ENCODE assay signal across 14 cellular contexts in genomic region chr20:62354031-62354808, GRCh38. TPM values are rescaled to one million over a fixed set of nuclear protein-coding genes. Genes with fewer than 3 reads are reported as not detected.
DNase-seq lines count a peak whose midpoint lies in the region; ATAC-seq and TF ChIP-seq lines count a peak whose summit lies in the region.
"Had no signal": no experiment of that assay in that cellular context is flagged by ENCODE, and none has a peak within 500 bp of the region (broad histone marks: within the 10 kb centered on the region; RNA-seq: fewer than 3 reads in every experiment).

No MANE protein-coding gene starts in this region.

- TF ChIP-seq EP300 in sigmoid colon (IDR thresholded peaks at IDR 0.05), result no peak

- no peaks in the 10 kb centered on the region for H3K27me3 Mint-ChIP-seq in Caco-2 (ENCODE audit: insufficient read depth, unreplicated experiment)
- no peaks in the 10 kb centered on the region for H3K27me3 Mint-ChIP-seq in activated T-helper 17 cell treated with anti-CD3 and anti-CD28 coated beads, Interleukin-2, amount 50 U/mL, for 72 hours

- TF ChIP-seq CTCF in Caco-2 (IDR thresholded peaks at IDR 0.05; ENCODE audit: insufficient read depth in 1 of 2, low read depth in 1 of 2, low read length in 1 of 2, severe bottlenecking in 1 of 2, unreplicated experiment in 1 of 2) (no peak), Panc1 (IDR thresholded peaks at IDR 0.05) (no peak), right atrium auricular region (IDR thresholded peaks at IDR 0.05) (no peak), sigmoid colon (IDR thresholded peaks at IDR 0.05) (no peak), foreskin fibroblast (IDR thresholded peaks at IDR 0.05; ENCODE audit: low read depth, low read length) (no peak)

- no peak for TF ChIP-seq POLR2A in sigmoid colon (IDR thresholded peaks at IDR 0.05)

- peaks cover 6% of the 10 kb centered on the region for H3K9me3 Mint-ChIP-seq in Caco-2 (ENCODE audit: unreplicated experiment)
- no peaks in the 10 kb centered on the region for H3K9me3 Mint-ChIP-seq in activated T-helper 17 cell treated with anti-CD3 and anti-CD28 coated beads, Interleukin-2, amount 50 U/mL, for 72 hours

- H3K4me3 ChIP-seq in Caco-2 (ENCODE audit: low read depth, low read length), result no peak overlapping the region
- no peak overlapping the region for H3K4me3 ChIP-seq in Panc1 (ENCODE audit: low read depth in 2 of 2, low read length in 2 of 2)
- H3K4me3 ChIP-seq in right atrium auricular region, result no peak overlapping the region
- no peak overlapping the region for H3K4me3 ChIP-seq in sigmoid colon
- H3K4me3 ChIP-seq in foreskin fibroblast (ENCODE audit: low read depth in 1 of 2, low read length in 2 of 2), result no peak overlapping the region
- H3K4me3 ChIP-seq: body of pancreas, SK-N-MC had no signal

- peaks cover 13% of the 10 kb centered on the region for H3K4me1 Mint-ChIP-seq in Caco-2 (ENCODE audit: low read depth, unreplicated experiment)
- no peaks in the 10 kb centered on the region for H3K4me1 Mint-ChIP-seq in activated T-helper 17 cell treated with anti-CD3 and anti-CD28 coated beads, Interleukin-2, amount 50 U/mL, for 72 hours

- H3K27ac Mint-ChIP-seq in Caco-2 (ENCODE audit: unreplicated experiment), result peak overlapping the region; percentile 80
- H3K27ac Mint-ChIP-seq in activated T-helper 17 cell treated with anti-CD3 and anti-CD28 coated beads, Interleukin-2, amount 50 U/mL, for 72 hours, result no peak overlapping the region

- BruUV-seq in Caco-2 (replicated peaks; lab: Mats Ljungman, UMichigan) (no TSS peak), Panc1 (replicated peaks; lab: Mats Ljungman, UMichigan) (no TSS peak)

- H3K9me3 ChIP-seq in Caco-2, result no peaks in the 10 kb centered on the region
- H3K9me3 ChIP-seq in Panc1 (ENCODE audit: control insufficient read depth, insufficient read depth, low read depth, low read length), result no peaks in the 10 kb centered on the region; the same call in 1 of the 2 replicates
- H3K9me3 ChIP-seq in right atrium auricular region, result no peaks in the 10 kb centered on the region
- H3K9me3 ChIP-seq in sigmoid colon, result no peaks in the 10 kb centered on the region
- H3K9me3 ChIP-seq: body of pancreas had no signal

- CTCF ChIA-PET in Caco-2 (lab: Charles Lee) (interaction anchor here (0.6 kb wide), 1 partner anchor 15 kb away, joined by 3 read pairs; no protein-coding TSS in a partner anchor), Panc1 (lab: Charles Lee) (no interaction called here)

- H3K27ac ChIP-seq in Panc1 (ENCODE audit: low read length) (peak overlapping the region; percentile 93), right atrium auricular region (peak overlapping the region; percentile 90 to 92), sigmoid colon (peak overlapping the region; percentile 90 to 99 (median 94))
- H3K27ac ChIP-seq: SK-N-MC had no signal

- ATAC-seq in Panc1, result no peak
- no peak for ATAC-seq in activated T-helper 17 cell treated with anti-CD3 and anti-CD28 coated beads, Interleukin-2, amount 50 U/mL, for 72 hours (replicated peaks)
- ATAC-seq in GM18909 (IDR thresholded peaks at IDR 0.05; ENCODE audit: poor library complexity, unreplicated experiment), result no peak
- ATAC-seq in GM19328 (IDR thresholded peaks at IDR 0.05; ENCODE audit: unreplicated experiment), result no peak
- ATAC-seq: body of pancreas had no signal

- 81 to 86% methylated on average over 14 of the region's 14 CpGs for WGBS in sigmoid colon, 2 donors

- no peak overlapping the region for H3K4me3 Mint-ChIP-seq in Caco-2 (ENCODE audit: unreplicated experiment)
- H3K4me3 Mint-ChIP-seq in activated T-helper 17 cell treated with anti-CD3 and anti-CD28 coated beads, Interleukin-2, amount 50 U/mL, for 72 hours, result no peak overlapping the region

- H3K36me3 Mint-ChIP-seq in Caco-2 (ENCODE audit: insufficient read depth, unreplicated experiment), result peaks cover 100% of the 10 kb centered on the region
- no peaks in the 10 kb centered on the region for H3K36me3 Mint-ChIP-seq in activated T-helper 17 cell treated with anti-CD3 and anti-CD28 coated beads, Interleukin-2, amount 50 U/mL, for 72 hours (ENCODE audit: low read depth)

- intact Hi-C loops in Caco-2 (cut with micrococcal nuclease; ENCODE audit: unreplicated experiment) (no loop called here), Panc1 (cut with micrococcal nuclease; ENCODE audit: unreplicated experiment) (no loop called here), sigmoid colon (cut with DNase I) (no loop called here)

- POLR2A ChIA-PET in Caco-2 (lab: Charles Lee), result no interaction called here
- POLR2A ChIA-PET in Panc1 (lab: Charles Lee), result interaction anchor here (0.5 kb wide), 1 partner anchor 14 kb away, joined by 15 read pairs; no protein-coding TSS in a partner anchor

- DNase-seq in Caco-2 (no peak), Panc1 (ENCODE audit: low read depth, low spot score) (no peak), right atrium auricular region (ENCODE audit: low spot score) (no peak), sigmoid colon (no peak), foreskin fibroblast (no peak)
- DNase-seq: body of pancreas; effector CD8-positive, alpha-beta T cell; GOT3; NCI-H187 treated with DMSO at 0.1 percent for 48 hours; stimulated activated naive CD4-positive, alpha-beta T cell had no signal

- H3K4me1 ChIP-seq in Caco-2 (peaks cover 76% of the 10 kb centered on the region), Panc1 (ENCODE audit: control insufficient read depth, insufficient read depth, low read length) (peaks cover 94% of the 10 kb centered on the region), right atrium auricular region (peaks cover 0 to 72% of the 10 kb centered on the region in 2 donors), sigmoid colon (peaks cover 0 to 75% (median 73%) of the 10 kb centered on the region in 4 donors)

- H3K27me3 ChIP-seq in Caco-2 (replicated peaks; ENCODE audit: control insufficient read depth, insufficient read depth, low read length), result no peaks in the 10 kb centered on the region
- no peaks in the 10 kb centered on the region for H3K27me3 ChIP-seq in Panc1 (ENCODE audit: control insufficient read depth, insufficient read depth, low read length)
- no peaks in the 10 kb centered on the region for H3K27me3 ChIP-seq in right atrium auricular region
- H3K27me3 ChIP-seq in sigmoid colon, result no peaks in the 10 kb centered on the region
- H3K27me3 ChIP-seq: body of pancreas had no signal

- in situ Hi-C loops in Panc1 (cut with HindIII; ENCODE audit: low pct_unique_long_range_greater_than_20kb, low sequenced_read_pairs), result no loop called here

- H3K36me3 ChIP-seq in Caco-2 (ENCODE audit: control insufficient read depth, insufficient read depth, low read length), result peaks cover 29% of the 10 kb centered on the region
- H3K36me3 ChIP-seq in Panc1 (ENCODE audit: control insufficient read depth, insufficient read depth, low read length), result peaks cover 2% of the 10 kb centered on the region
- H3K36me3 ChIP-seq in right atrium auricular region, result peaks cover 19% of the 10 kb centered on the region
- H3K36me3 ChIP-seq in sigmoid colon, result peaks cover 11 to 29% (median 21%) of the 10 kb centered on the region in 4 donors

RNA-seq across cellular contexts. Expression of gene LAMA5, which starts 12.9 kb away (rescaled TPM):
- total RNA-seq in Caco-2 (2022) (1,050 and 1,125 TPM in 2 replicates), Panc1 (2021; ENCODE audit: unreplicated experiment) (497 TPM), right atrium auricular region (10 to 100 TPM; 61.1 to 69.4 TPM), sigmoid colon (100 to 1,000 TPM in 3 of 4 donors, 10 to 100 TPM in 1; 53.5 to 409 (median 134) TPM)
- polyA plus RNA-seq in Panc1 (2012; ENCODE audit: insufficient read length), result 508 TPM
- 10 to 100 TPM in 1 of 3 donors, 1 to 10 TPM in 2; 1.8 to 56.5 (median 3.2) TPM for polyA plus RNA-seq in sigmoid colon
- total RNA-seq in activated T-helper 17 cell treated with anti-CD3 and anti-CD28 coated beads, Interleukin-2, amount 50 U/mL, for 72 hours, result under 1 TPM; 0.29 to 0.39 TPM

RNA-seq across cellular contexts. Expression of gene RPS21, which starts 32.7 kb away (rescaled TPM):
- total RNA-seq in Caco-2 (2022) (4,496 and 4,723 TPM in 2 replicates), Panc1 (2021; ENCODE audit: unreplicated experiment) (1,761 TPM), right atrium auricular region (1,000 to 10,000 TPM; 1,510 to 1,937 TPM), sigmoid colon (1,000 to 10,000 TPM; 2,383 to 8,235 (median 5,456) TPM)
- 4,052 TPM for polyA plus RNA-seq in Panc1 (2012; ENCODE audit: insufficient read length)
- 1,000 to 10,000 TPM; 2,794 to 6,260 (median 4,441) TPM for polyA plus RNA-seq in sigmoid colon
- total RNA-seq in activated T-helper 17 cell treated with anti-CD3 and anti-CD28 coated beads, Interleukin-2, amount 50 U/mL, for 72 hours, result 1,000 to 10,000 TPM; 2,323 to 2,749 TPM

RNA-seq across cellular contexts. Expression of gene ADRM1, which starts 51.4 kb away (rescaled TPM):
- total RNA-seq in Caco-2 (2022), result 261 and 263 TPM in 2 replicates
- 194 TPM for total RNA-seq in Panc1 (2021; ENCODE audit: unreplicated experiment)
- polyA plus RNA-seq in Panc1 (2012; ENCODE audit: insufficient read length), result 315 TPM
- 100 to 1,000 TPM in 1 of 2 donors, 10 to 100 TPM in 1; 95.9 to 128 TPM for total RNA-seq in right atrium auricular region
- 100 to 1,000 TPM; 100 to 130 (median 119) TPM for total RNA-seq in sigmoid colon
- polyA plus RNA-seq in sigmoid colon, result 100 to 1,000 TPM in 1 of 3 donors, 10 to 100 TPM in 2; 61.3 to 102 (median 77.7) TPM
- total RNA-seq in activated T-helper 17 cell treated with anti-CD3 and anti-CD28 coated beads, Interleukin-2, amount 50 U/mL, for 72 hours, result 100 to 1,000 TPM in 1 of 2 donors, 10 to 100 TPM in 1; 67.3 to 132 TPM

RNA-seq across cellular contexts. Expression of gene CABLES2, which starts 52.9 kb away (rescaled TPM):
- total RNA-seq in Caco-2 (2022) (30.7 and 36.4 TPM in 2 replicates), Panc1 (2021; ENCODE audit: unreplicated experiment) (9.8 TPM), right atrium auricular region (10 to 100 TPM; 10.8 to 17.7 TPM), sigmoid colon (1 to 10 TPM; 1.8 to 6.5 (median 4.2) TPM)
- polyA plus RNA-seq in Panc1 (2012; ENCODE audit: insufficient read length), result 12.0 TPM
- 1 to 10 TPM; 3.5 to 6.9 (median 3.6) TPM for polyA plus RNA-seq in sigmoid colon
- 1 to 10 TPM; 6.8 to 6.9 TPM for total RNA-seq in activated T-helper 17 cell treated with anti-CD3 and anti-CD28 coated beads, Interleukin-2, amount 50 U/mL, for 72 hours

Comparison
In these comparisons a context has a peak if more than half of its experiments do, and no peak if none do; other contexts are left out.
1. RNA of gene LAMA5, which starts 12.9 kb away (total RNA-seq): 1,050 to 1,125 TPM in Caco-2, 497 TPM in Panc1 (single experiment), 53.5 to 409 TPM in sigmoid colon and 61.1 to 69.4 TPM in right atrium auricular region; 0.29 to 0.39 TPM in activated T-helper 17 cell treated with anti-CD3 and anti-CD28 coated beads, Interleukin-2, amount 50 U/mL, for 72 hours; every median in the first group is over 10 times any median in the second.
2. Peak in every context shown above with its lines, with median percentiles within 50 percentile points of each other: H3K27ac ChIP-seq.